ENCODE assay signal across 21 cellular contexts in genomic region chr6:37036146-37036545, GRCh38. TPM values are rescaled to one million over a fixed set of nuclear protein-coding genes. Genes with fewer than 3 reads are reported as not detected.
DNase-seq lines count a peak whose midpoint lies in the region; ATAC-seq and TF ChIP-seq lines count a peak whose summit lies in the region.
"Had no signal": no experiment of that assay in that cellular context is flagged by ENCODE, and none has a peak within 500 bp of the region (broad histone marks: within the 10 kb centered on the region; RNA-seq: fewer than 3 reads in every experiment).

No MANE protein-coding gene starts in this region.

- peaks cover 62 to 80% of the 10 kb centered on the region in 2 donors for H3K36me3 Mint-ChIP-seq in CD14-positive monocyte
- H3K36me3 Mint-ChIP-seq in endodermal cell (ENCODE audit: low read depth) = no peaks in the 10 kb centered on the region

- H3K4me1 Mint-ChIP-seq in CD14-positive monocyte (peaks cover 35% of the 10 kb centered on the region), endodermal cell (no peaks in the 10 kb centered on the region)

- H3K4me3 Mint-ChIP-seq in CD14-positive monocyte (no peak overlapping the region), endodermal cell (no peak overlapping the region)

- intact Hi-C loops in CD14-positive monocyte (cut with micrococcal nuclease) = no loop called here

- H3K27ac ChIP-seq in endodermal cell (ENCODE audit: low read depth, low read length) = no peak overlapping the region
- H3K27ac ChIP-seq in SJCRH30 = no peak overlapping the region
- H3K27ac ChIP-seq: 22Rv1, PC-9, RWPE1 had no signal

- no peaks in the 10 kb centered on the region for H3K4me1 ChIP-seq in endodermal cell (ENCODE audit: control insufficient read depth, insufficient read depth, low read length)
- H3K4me1 ChIP-seq in SJCRH30 = no peaks in the 10 kb centered on the region
- H3K4me1 ChIP-seq: HAP-1 had no signal

- H3K27me3 Mint-ChIP-seq in CD14-positive monocyte (ENCODE audit: low read depth in 3 of 3) = peaks cover 0 to 4% (median 1%) of the 10 kb centered on the region in 3 donors
- H3K27me3 Mint-ChIP-seq in endodermal cell (ENCODE audit: insufficient read depth) = no peaks in the 10 kb centered on the region
- H3K27me3 Mint-ChIP-seq: CD4-positive, CD25-positive, alpha-beta regulatory T cell had no signal

- ATAC-seq in HG03521 (IDR thresholded peaks at IDR 0.05; ENCODE audit: unreplicated experiment) = no peak

- peak; percentile 73 for DNase-seq in NCI-H2171 treated with DMSO at 0.1 percent for 48 hours (lab: John Stamatoyannopoulos, UW)
- no peak for DNase-seq in NCI-H2171 (lab: John Stamatoyannopoulos, UW)
- no peak for DNase-seq in CD14-positive monocyte (ENCODE audit: low spot score)
- DNase-seq in NCI-H82 (lab: John Stamatoyannopoulos, UW) = peak; percentile 67
- DNase-seq in endodermal cell = no peak
- no peak for DNase-seq in SJCRH30
- no peak for DNase-seq in NK-92 treated with Interleukin-12 subunit alpha and Interleukin-12 subunit beta, amount 100 ng/mL, for 24 hours (lab: John Stamatoyannopoulos, UW)
- DNase-seq: AML-193; CD4-positive, CD25-positive, alpha-beta regulatory T cell; COR-L47; DMS 273 treated with DMSO at 0.1 percent for 48 hours; KG1; NCI-H1694 treated with DMSO at 0.1 percent for 48 hours; NCI-H446; NCI-H748 treated with DMSO at 0.1 percent for 48 hours; PC-9; SIG-M5 had no signal

- no peak overlapping the region for H3K9ac ChIP-seq in endodermal cell (ENCODE audit: extremely low read depth, low read length, poor library complexity, severe bottlenecking)

- H3K36me3 ChIP-seq in endodermal cell (ENCODE audit: control insufficient read depth, insufficient read depth, low read length) (no peaks in the 10 kb centered on the region), SJCRH30 (no peaks in the 10 kb centered on the region)
- H3K36me3 ChIP-seq: HAP-1 had no signal

- H3K27ac Mint-ChIP-seq in CD14-positive monocyte (peak overlapping the region in 4 of 7 donors; percentile 15 to 40 (median 23)), endodermal cell (no peak overlapping the region)
- H3K27ac Mint-ChIP-seq: CD4-positive, CD25-positive, alpha-beta regulatory T cell had no signal

- TF ChIP-seq CTCF in CD14-positive monocyte (IDR thresholded peaks at IDR 0.05) (no peak), endodermal cell (conservative IDR thresholded peaks at IDR 0.05) (peak; percentile 12)

- H3K9me3 Mint-ChIP-seq in CD14-positive monocyte (peaks cover 0 to 7% (median 1%) of the 10 kb centered on the region in 7 donors), endodermal cell (peaks cover 7% of the 10 kb centered on the region)
- H3K9me3 Mint-ChIP-seq: CD4-positive, CD25-positive, alpha-beta regulatory T cell had no signal

- 76 to 86% methylated on average over 10 to 12 of the region's 12 CpGs for WGBS in endodermal cell (ENCODE audit: insufficient coverage in 1 of 2, insufficient read length in 1 of 2), 2 experiments

- no peak overlapping the region for H3K4me3 ChIP-seq in endodermal cell (ENCODE audit: low read length)
- no peak overlapping the region for H3K4me3 ChIP-seq in SJCRH30
- H3K4me3 ChIP-seq: HAP-1, PC-9 had no signal

- no peaks in the 10 kb centered on the region for H3K27me3 ChIP-seq in endodermal cell (ENCODE audit: control insufficient read depth, insufficient read depth, low read length, poor library complexity, severe bottlenecking)
- 0 out of 2 replicates have a peak, but pooled peaks cover 4% of the 10 kb centered on the region for H3K27me3 ChIP-seq in SJCRH30

- H3K9me3 ChIP-seq in endodermal cell (ENCODE audit: control insufficient read depth, low read length) (peaks cover under 1% of the 10 kb centered on the region), SJCRH30 (replicated peaks) (no peaks in the 10 kb centered on the region; the same call in 1 of the 2 replicates)
- H3K9me3 ChIP-seq: HAP-1 had no signal

RNA-seq across cellular contexts. Expression of gene FGD2, which starts 30.7 kb away (rescaled TPM):
- polyA plus RNA-seq in CD14-positive monocyte = 10 to 100 TPM; 25.3 to 50.0 TPM
- not detected for total RNA-seq in endodermal cell
- polyA plus RNA-seq in endodermal cell (2013, experiment 1 of 2) = not detected
- not detected for polyA plus RNA-seq in endodermal cell (2013, experiment 2 of 2)
- not detected in 2 replicates for total RNA-seq in SJCRH30 (2014; rRNA removed; shearing (Covaris generic))

RNA-seq across cellular contexts. Expression of gene MTCH1, which starts 50.1 kb away (rescaled TPM):
- polyA plus RNA-seq in CD14-positive monocyte = 100 to 1,000 TPM; 111 to 118 TPM
- total RNA-seq in endodermal cell = 100 to 1,000 TPM; 226 to 235 TPM
- polyA plus RNA-seq in endodermal cell (2013, experiment 1 of 2) = 162 TPM
- polyA plus RNA-seq in endodermal cell (2013, experiment 2 of 2) = 156 TPM
- total RNA-seq in SJCRH30 (2014; rRNA removed; shearing (Covaris generic)) = 169 and 173 TPM in 2 replicates

Comparison
In these comparisons a context has a peak if more than half of its experiments do, and no peak if none do; other contexts are left out.
1. DNase-seq: peak in NCI-H2171 treated with DMSO at 0.1 percent for 48 hours (single experiment) and NCI-H82 (single experiment); none in NCI-H2171 (single experiment), CD14-positive monocyte (single experiment), endodermal cell (single experiment), SJCRH30 (0 of 2) and NK-92 treated with Interleukin-12 subunit alpha and Interleukin-12 subunit beta, amount 100 ng/mL, for 24 hours (single experiment).